16 cellular contexts compared by ENCODE assay signal in the genomic region with DNA sequence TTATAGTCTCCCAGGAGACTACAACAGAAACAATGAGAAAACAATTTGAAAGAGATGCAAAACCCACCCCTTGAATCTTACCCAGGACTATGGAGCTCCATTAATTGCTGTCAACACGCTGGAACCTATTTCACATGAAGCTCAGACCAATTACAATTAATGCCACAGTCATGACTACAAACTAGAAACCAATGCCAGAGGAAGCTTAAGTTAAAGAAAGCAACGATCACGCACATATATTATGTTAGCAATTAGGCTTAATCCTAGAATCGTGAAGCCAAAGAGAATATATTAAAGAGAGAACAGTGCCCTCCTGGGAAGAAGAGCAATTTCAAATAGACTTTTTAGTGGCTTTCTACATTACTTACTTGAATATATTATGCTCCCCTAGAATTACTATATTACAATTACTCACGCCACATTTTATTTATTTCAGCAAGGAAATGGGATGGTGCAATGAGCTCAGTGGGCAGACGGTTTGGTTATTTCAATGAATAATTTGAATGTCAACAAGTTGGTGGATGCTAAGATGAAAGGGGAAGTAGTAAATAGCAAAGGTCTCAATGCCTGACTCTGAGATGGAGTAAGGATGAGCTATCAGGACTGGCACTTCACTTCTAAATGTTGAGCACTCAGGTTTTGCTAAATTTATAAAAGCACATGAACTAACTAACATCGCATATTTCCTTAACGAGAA.
DNase-seq lines count a peak whose midpoint lies in the region; TF ChIP-seq lines count a peak whose summit lies in the region.
"Had no signal": no experiment of that assay in that cellular context is flagged by ENCODE, and none has a peak within 500 bp of the region (broad histone marks: within the 10 kb centered on the region; RNA-seq: fewer than 3 reads in every experiment).

No MANE protein-coding gene starts in this region.

- no peak overlapping the region for H3K18ac ChIP-seq in mesenchymal stem cell (ENCODE audit: low read depth in 1 of 2, low read length in 2 of 2)

- H3K4me1 ChIP-seq in mesenchymal stem cell (ENCODE audit: control insufficient read depth, insufficient read depth, low read depth, low read length) = peaks cover 6% of the 10 kb centered on the region
- no peaks in the 10 kb centered on the region for H3K4me1 ChIP-seq in thyroid gland
- H3K4me1 ChIP-seq in right atrium auricular region = no peaks in the 10 kb centered on the region
- H3K4me1 ChIP-seq: heart right ventricle had no signal

- no peak overlapping the region for H2BK5ac ChIP-seq in mesenchymal stem cell (ENCODE audit: low read depth, low read length, poor library complexity, severe bottlenecking)

- H3K27ac ChIP-seq in mesenchymal stem cell (ENCODE audit: low read length, poor library complexity, severe bottlenecking) (no peak overlapping the region), thyroid gland (no peak overlapping the region), right atrium auricular region (no peak overlapping the region)
- H3K27ac ChIP-seq: heart right ventricle had no signal

- H2BK120ac ChIP-seq in mesenchymal stem cell (ENCODE audit: low read depth, low read length) = no peak overlapping the region

- no peak overlapping the region for H2AK5ac ChIP-seq in mesenchymal stem cell (ENCODE audit: low read length, severe bottlenecking)

- no peak overlapping the region for H4K8ac ChIP-seq in mesenchymal stem cell (ENCODE audit: low read length)

- H2BK15ac ChIP-seq in mesenchymal stem cell (ENCODE audit: low read depth, poor library complexity, severe bottlenecking) = no peak overlapping the region

- H3K4me3 ChIP-seq in AG10803 (ENCODE audit: low read length) (no peak overlapping the region), mesenchymal stem cell (ENCODE audit: insufficient read depth in 1 of 2, low read depth in 1 of 2, low read length in 2 of 2) (no peak overlapping the region), thyroid gland (replicated peaks in 1 of 3) (no peak overlapping the region), right atrium auricular region (no peak overlapping the region)
- H3K4me3 ChIP-seq: heart right ventricle had no signal

- TF ChIP-seq CTCF in AG10803 (conservative IDR thresholded peaks at IDR 0.05; ENCODE audit: low read length) (no peak), thyroid gland (IDR thresholded peaks at IDR 0.05) (no peak), right atrium auricular region (IDR thresholded peaks at IDR 0.05) (no peak)

- intact Hi-C loops in thyroid gland (cut with DNase I) = no loop called here

- no peak overlapping the region for H2BK12ac ChIP-seq in mesenchymal stem cell (ENCODE audit: low read length in 2 of 2)

- H3K9me3 ChIP-seq in mesenchymal stem cell (ENCODE audit: control insufficient read depth, low read length) = no peaks in the 10 kb centered on the region
- H3K9me3 ChIP-seq in thyroid gland = no peaks in the 10 kb centered on the region
- no peaks in the 10 kb centered on the region for H3K9me3 ChIP-seq in right atrium auricular region

- H3K23ac ChIP-seq in mesenchymal stem cell (ENCODE audit: low read length in 2 of 2) = no peak overlapping the region

- no peak overlapping the region for H3K14ac ChIP-seq in mesenchymal stem cell (ENCODE audit: low read length in 2 of 2)

- no peak for TF ChIP-seq POLR2A in thyroid gland (IDR thresholded peaks at IDR 0.05)

- H3K9ac ChIP-seq in mesenchymal stem cell (ENCODE audit: low read length) = peak overlapping the region; percentile 15

- H3K4ac ChIP-seq in mesenchymal stem cell (ENCODE audit: low read depth in 1 of 2, low read length in 2 of 2) = no peak overlapping the region

- 89% methylated on average over 8 of the region's 8 CpGs for WGBS in mesenchymal stem cell
- 79 to 81% methylated on average over 8 of the region's 8 CpGs for WGBS in thyroid gland, 2 donors

- H4K91ac ChIP-seq in mesenchymal stem cell (ENCODE audit: low read length) = no peak overlapping the region

- no peak overlapping the region for H3K4me2 ChIP-seq in mesenchymal stem cell (ENCODE audit: low read length, poor library complexity, severe bottlenecking)

- no peaks in the 10 kb centered on the region for H3K27me3 ChIP-seq in mesenchymal stem cell (ENCODE audit: control insufficient read depth in 1 of 2, insufficient read depth in 1 of 2, low read length in 2 of 2)
- no peaks in the 10 kb centered on the region for H3K27me3 ChIP-seq in thyroid gland
- no peaks in the 10 kb centered on the region for H3K27me3 ChIP-seq in right atrium auricular region

- H2AFZ ChIP-seq in mesenchymal stem cell (ENCODE audit: low read depth, low read length) = no peak overlapping the region

- H3K79me1 ChIP-seq in mesenchymal stem cell (replicated peaks; ENCODE audit: low read length, poor library complexity, severe bottlenecking) = no peaks in the 10 kb centered on the region

- H3K36me3 ChIP-seq in mesenchymal stem cell (ENCODE audit: control insufficient read depth in 1 of 2, insufficient read depth in 2 of 2, low read depth in 1 of 2, low read length in 2 of 2) (no peaks in the 10 kb centered on the region), thyroid gland (no peaks in the 10 kb centered on the region), right atrium auricular region (no peaks in the 10 kb centered on the region)
- H3K36me3 ChIP-seq: heart right ventricle had no signal

- DNase-seq in AG10803 (ENCODE audit: low read depth) (peak; percentile 97), M059J (ENCODE audit: low read depth) (peak; percentile 68), NOMO-1 treated with DMSO at 0.1 percent for 48 hours (lab: John Stamatoyannopoulos, UW; ENCODE audit: unreplicated experiment) (peak; percentile 87), mesenchymal stem cell (no peak), thyroid gland (no peak), right atrium auricular region (ENCODE audit: low spot score) (no peak), KG1 (lab: John Stamatoyannopoulos, UW) (no peak)
- DNase-seq: activated CD4-positive, alpha-beta T cell treated with anti-CD3 and anti-CD28 coated beads, Interleukin-2, amount 50 U/mL, for 48 hours; activated naive CD4-positive, alpha-beta T cell treated with Interleukin-2 at 50 U/mL for 16 hours; activated T-cell treated with anti-CD3 and anti-CD28 coated beads for 4 hours; aorta; central memory CD4-positive, alpha-beta T cell; heart right ventricle; left ventricle myocardium superior; NCI-H524 treated with DMSO at 0.1 percent for 48 hours; stimulated activated CD4-positive, alpha-beta T cell treated with anti-CD3 and anti-CD28 coated beads, Interleukin-12 subunit alpha, Interleukin-12 subunit beta, amount 100 ng/mL, for 4 hours had no signal

Comparison
In these comparisons a context has a peak if more than half of its experiments do, and no peak if none do; other contexts are left out.
1. DNase-seq: peak in AG10803 (single experiment), M059J (single experiment) and NOMO-1 treated with DMSO at 0.1 percent for 48 hours (single experiment); none in mesenchymal stem cell (single experiment), thyroid gland (0 of 2), right atrium auricular region (single experiment) and KG1 (single experiment).